ENCODE assay signal across 16 cellular contexts in genomic region chr4:3345384-3345783, GRCh38.
"Had no signal": no experiment of that assay in that cellular context is flagged by ENCODE, and none has a peak within 500 bp of the region (broad histone marks: within the 10 kb centered on the region; RNA-seq: fewer than 3 reads in every experiment).

No MANE protein-coding gene starts in this region.

- H3K27ac Mint-ChIP-seq: activated CD4-positive, alpha-beta memory T cell treated with anti-CD3 and anti-CD28 coated beads, Interleukin-2, amount 10 ng/mL, durations not matched to agents 7 days and 5 days; activated CD4-positive, alpha-beta T cell treated with anti-CD3 and anti-CD28 coated beads for 36 hours; activated naive CD8-positive, alpha-beta T cell treated with anti-CD3 and anti-CD28 coated beads for 36 hours; IgD-negative memory B cell; WTC11 had no signal

- H3K27me3 ChIP-seq: brain microvascular endothelial cell had no signal

- H3K27me3 Mint-ChIP-seq: activated CD4-positive, alpha-beta memory T cell treated with anti-CD3 and anti-CD28 coated beads, Interleukin-2, amount 10 ng/mL, durations not matched to agents 7 days and 5 days; activated CD4-positive, alpha-beta T cell treated with anti-CD3 and anti-CD28 coated beads for 36 hours; central memory CD8-positive, alpha-beta T cell; IgD-negative memory B cell had no signal

- H3K4me3 ChIP-seq: PC-9 had no signal

- H3K36me3 ChIP-seq: brain microvascular endothelial cell had no signal

- H3K36me3 Mint-ChIP-seq: activated naive CD8-positive, alpha-beta T cell treated with anti-CD3 and anti-CD28 coated beads for 36 hours; IgD-negative memory B cell; WTC11 had no signal

- DNase-seq: activated CD4-positive, alpha-beta memory T cell treated with anti-CD3 and anti-CD28 coated beads, Interleukin-2, amount 10 ng/mL, durations not matched to agents 7 days and 5 days; activated CD4-positive, alpha-beta T cell treated with anti-CD3 and anti-CD28 coated beads, Interleukin-2, amount 50 U/mL, for 1 hour; activated effector memory CD4-positive, alpha-beta T cell treated with Interleukin-2 at 50 U/mL for 16 hours; activated naive CD4-positive, alpha-beta T cell; activated naive CD8-positive, alpha-beta T cell treated with anti-CD3 and anti-CD28 coated beads for 36 hours; aorta; NCI-H1105 treated with DMSO at 0.1 percent for 48 hours; NCI-H2171; NCI-H774 had no signal

- H3K9me3 Mint-ChIP-seq: activated CD4-positive, alpha-beta memory T cell treated with anti-CD3 and anti-CD28 coated beads, Interleukin-2, amount 10 ng/mL, durations not matched to agents 7 days and 5 days; activated naive CD8-positive, alpha-beta T cell treated with anti-CD3 and anti-CD28 coated beads for 36 hours; central memory CD8-positive, alpha-beta T cell; IgD-negative memory B cell; WTC11 had no signal

- H3K4me2 ChIP-seq: PC-9 had no signal

- H3K4me3 Mint-ChIP-seq: activated CD4-positive, alpha-beta memory T cell treated with anti-CD3 and anti-CD28 coated beads, Interleukin-2, amount 10 ng/mL, durations not matched to agents 7 days and 5 days; activated CD4-positive, alpha-beta T cell treated with anti-CD3 and anti-CD28 coated beads for 36 hours; activated naive CD8-positive, alpha-beta T cell treated with anti-CD3 and anti-CD28 coated beads for 36 hours; central memory CD8-positive, alpha-beta T cell; IgD-negative memory B cell; WTC11 had no signal

- H2AFZ ChIP-seq: PC-9 had no signal

- H3K27ac ChIP-seq: brain microvascular endothelial cell, PC-9, RWPE1 had no signal
